9 cellular contexts compared by ENCODE assay signal in the genomic region with DNA sequence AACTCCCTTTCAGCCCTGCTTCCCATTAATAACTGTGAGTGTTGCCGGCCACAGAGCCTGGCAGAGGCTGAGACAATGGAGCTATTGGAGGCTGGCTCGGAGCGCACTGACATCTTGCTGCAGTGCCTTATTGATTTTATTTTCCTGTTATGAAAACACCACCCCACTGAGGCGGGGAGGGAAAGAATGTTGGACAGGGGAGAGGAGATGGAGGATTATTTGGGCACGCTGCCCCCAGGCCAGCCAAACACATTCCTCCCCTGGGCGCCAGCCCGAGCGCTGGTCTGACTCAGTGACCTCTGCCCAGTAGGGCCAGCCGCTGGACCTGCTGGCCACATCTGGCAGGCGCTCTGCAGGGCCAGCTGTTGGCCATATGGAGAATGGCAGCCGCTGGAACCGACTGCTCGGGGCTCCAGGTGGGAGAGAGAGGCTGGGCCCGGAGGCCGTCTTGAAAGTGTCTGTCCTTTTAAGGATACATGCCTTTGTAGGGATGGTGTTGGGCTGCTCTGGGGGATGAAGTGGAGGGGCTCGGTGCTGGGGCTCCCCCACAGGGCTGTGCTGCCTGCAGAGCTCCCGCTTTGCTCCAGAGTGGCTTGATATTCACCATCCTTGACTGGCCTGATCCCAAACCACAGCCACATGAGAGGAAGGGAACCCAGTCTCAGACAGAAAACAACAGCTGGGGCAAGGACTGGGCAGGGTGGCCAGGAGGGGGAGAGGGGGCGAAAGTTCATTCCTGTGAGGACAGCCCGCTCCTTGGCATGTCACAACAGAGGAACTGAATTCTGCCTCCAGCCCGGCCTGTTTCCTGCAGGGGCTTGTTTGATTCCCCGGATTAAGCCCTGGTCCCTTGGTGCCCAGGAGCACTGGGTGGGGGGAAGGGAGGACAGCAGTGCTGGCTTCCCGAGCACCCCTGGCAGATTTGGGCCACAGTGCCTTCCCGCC.
DNase-seq lines count a peak whose midpoint lies in the region; ATAC-seq and TF ChIP-seq lines count a peak whose summit lies in the region.
"Had no signal": no experiment of that assay in that cellular context is flagged by ENCODE, and none has a peak within 500 bp of the region (broad histone marks: within the 10 kb centered on the region; RNA-seq: fewer than 3 reads in every experiment).

No MANE protein-coding gene starts in this region.

- ATAC-seq in HG02571 (IDR thresholded peaks at IDR 0.05; ENCODE audit: unreplicated experiment): no peak

- DNase-seq in NCI-H1092 (lab: John Stamatoyannopoulos, UW) (peak; percentile 43), NCI-H1092 treated with DMSO at 0.1 percent for 48 hours (lab: John Stamatoyannopoulos, UW) (no peak), esophagus squamous epithelium (lab: John Stamatoyannopoulos, UW) (no peak), mucosa of gallbladder (ENCODE audit: low spot score) (peak; percentile 61), uterus (no peak), NCI-H128 (lab: John Stamatoyannopoulos, UW; ENCODE audit: unreplicated experiment) (no peak)
- DNase-seq in activated CD8-positive, alpha-beta memory T cell treated with anti-CD3 and anti-CD28 coated beads, Interleukin-2, amount 50 U/mL, for 48 hours: no peak

- H3K27ac ChIP-seq in esophagus squamous epithelium (peak overlapping the region; percentile 74 to 86 (median 82)), uterus (peak overlapping the region; percentile 68 to 74)
- H3K27ac ChIP-seq: parathyroid adenoma had no signal

- intact Hi-C loops in esophagus squamous epithelium (cut with DNase I) (no loop called here), uterus (cut with DNase I; ENCODE audit: low total_unique reads) (no loop called here)

- WGBS in esophagus squamous epithelium, 2 donors: 14 to 34% methylated on average over 12 of the region's 23 CpGs

- H3K9me3 ChIP-seq in esophagus squamous epithelium (no peaks in the 10 kb centered on the region), uterus (no peaks in the 10 kb centered on the region)

- H3K4me3 ChIP-seq in esophagus squamous epithelium: peak overlapping the region in 1 of 4 donors; percentile 3
- H3K4me3 ChIP-seq in uterus: no peak overlapping the region

- no peaks in the 10 kb centered on the region for H3K27me3 ChIP-seq in esophagus squamous epithelium
- H3K27me3 ChIP-seq in uterus: no peaks in the 10 kb centered on the region

- H3K4me1 ChIP-seq in esophagus squamous epithelium (peaks cover 30 to 64% (median 44%) of the 10 kb centered on the region in 3 donors), uterus (peaks cover 0 to 15% of the 10 kb centered on the region in 2 donors)
- H3K4me1 ChIP-seq: parathyroid adenoma had no signal

- TF ChIP-seq CTCF in esophagus squamous epithelium (IDR thresholded peaks at IDR 0.05) (peak in 2 of 6 experiments; percentile 11 to 29), uterus (IDR thresholded peaks at IDR 0.05) (peak in 1 of 4 experiments; percentile 18)

- TF ChIP-seq POLR2A in esophagus squamous epithelium (IDR thresholded peaks at IDR 0.05): no peak
- no peak for TF ChIP-seq POLR2A in uterus (IDR thresholded peaks at IDR 0.05)

- H3K36me3 ChIP-seq in esophagus squamous epithelium (peaks cover 0 to 6% (median 0%) of the 10 kb centered on the region in 3 donors), uterus (no peaks in the 10 kb centered on the region)

Comparison
In these comparisons a context has a peak if more than half of its experiments do, and no peak if none do; other contexts are left out.
1. DNase-seq: peak in NCI-H1092 (single experiment) and mucosa of gallbladder (single experiment); none in NCI-H1092 treated with DMSO at 0.1 percent for 48 hours (single experiment), esophagus squamous epithelium (single experiment), uterus (0 of 2), NCI-H128 (single experiment) and activated CD8-positive, alpha-beta memory T cell treated with anti-CD3 and anti-CD28 coated beads, Interleukin-2, amount 50 U/mL, for 48 hours (single experiment).